ENCODE assay signal across 28 cellular contexts in genomic region chr3:42801048-42801620, GRCh38. TPM values are rescaled to one million over a fixed set of nuclear protein-coding genes. Genes with fewer than 3 reads are reported as not detected.
DNase-seq lines count a peak whose midpoint lies in the region; ATAC-seq, FAIRE-seq and TF ChIP-seq lines count a peak whose summit lies in the region.
"Had no signal": no experiment of that assay in that cellular context is flagged by ENCODE, and none has a peak within 500 bp of the region (broad histone marks: within the 10 kb centered on the region; RNA-seq: fewer than 3 reads in every experiment).

No MANE protein-coding gene starts in this region.

- H3K27me3 Mint-ChIP-seq in MCF 10A (ENCODE audit: insufficient read depth, unreplicated experiment) (no peaks in the 10 kb centered on the region), mesothelial cell of epicardium (ENCODE audit: low read depth) (peaks cover 10% of the 10 kb centered on the region)

- H3K4me1 Mint-ChIP-seq in MCF 10A (ENCODE audit: insufficient read depth, unreplicated experiment): peaks cover 22% of the 10 kb centered on the region
- peaks cover 43% of the 10 kb centered on the region for H3K4me1 Mint-ChIP-seq in mesothelial cell of epicardium

- H3K27me3 ChIP-seq in breast epithelium: no peaks in the 10 kb centered on the region
- H3K27me3 ChIP-seq in K562 (ENCODE audit: control insufficient read depth in 2 of 2, insufficient read depth in 2 of 2, low read length in 2 of 2): no peaks in the 10 kb centered on the region
- H3K27me3 ChIP-seq in transverse colon: no peaks in the 10 kb centered on the region
- H3K27me3 ChIP-seq: dorsolateral prefrontal cortex had no signal

- TF ChIP-seq RAD21 in K562 (CRISPR knock-in tag; conservative IDR thresholded peaks at IDR 0.05 in 1 of 2, IDR thresholded peaks at IDR 0.05 in 1 of 2): no peak

- TF ChIP-seq POLR2A in breast epithelium (IDR thresholded peaks at IDR 0.05): no peak
- no peak for TF ChIP-seq POLR2A in K562 (conservative IDR thresholded peaks at IDR 0.05)
- TF ChIP-seq POLR2A in transverse colon (IDR thresholded peaks at IDR 0.05): peak; percentile 65

- H3K4me3 Mint-ChIP-seq in MCF 10A (ENCODE audit: unreplicated experiment) (no peak overlapping the region), mesothelial cell of epicardium (no peak overlapping the region)
- H3K4me3 Mint-ChIP-seq: activated T-cell treated with anti-CD3 and anti-CD28 coated beads, Interleukin-2, amount 50 U/mL, for 4 hours; immature natural killer cell had no signal

- FAIRE-seq in K562 (lab: Jason Lieb, UNC): no peak
- FAIRE-seq: GM12892, GM19239 had no signal

- H3K4me3 ChIP-seq in breast epithelium (peak overlapping the region in 1 of 3 donors; percentile 23), K562 (no peak overlapping the region), transverse colon (peak overlapping the region in 2 of 4 donors; percentile 83)
- H3K4me3 ChIP-seq: dorsolateral prefrontal cortex, left lung, thoracic aorta had no signal

- no TSS peak for BruUV-seq in MCF 10A (replicated peaks; lab: Mats Ljungman, UMichigan)
- BruUV-seq in K562 (replicated peaks; lab: Mats Ljungman, UMichigan): no TSS peak

- no peak overlapping the region; the same call in 1 of the 2 replicates for H3K4me2 ChIP-seq in K562 (ENCODE audit: insufficient read depth, low read length)

- no peaks in the 10 kb centered on the region for H4K20me1 ChIP-seq in K562 (replicated peaks; ENCODE audit: control insufficient read depth, insufficient read depth, low read length)

- TF ChIP-seq CTCF in breast epithelium (IDR thresholded peaks at IDR 0.05) (no peak), MCF 10A (IDR thresholded peaks at IDR 0.05; ENCODE audit: unreplicated experiment) (no peak), K562 (IDR thresholded peaks at IDR 0.05 in 2 of 3, conservative IDR thresholded peaks at IDR 0.05 in 1 of 3; ENCODE audit: insufficient read depth in 2 of 3, low read depth in 1 of 3, low read length in 3 of 3) (no peak), mesothelial cell of epicardium (IDR thresholded peaks at IDR 0.05; ENCODE audit: unreplicated experiment) (no peak), transverse colon (IDR thresholded peaks at IDR 0.05) (no peak)

- WGBS in K562 (ENCODE audit: insufficient coverage, low coverage, missing lambda C conversion rate): 39% methylated on average over 3 of the region's 3 CpGs
- WGBS in transverse colon (ENCODE audit: low coverage in 1 of 2), 2 donors: 36 to 58% methylated on average over 3 of the region's 3 CpGs

- DNase-seq in breast epithelium (ENCODE audit: low spot score in 2 of 2): no peak
- no peak for DNase-seq in MCF 10A (ENCODE audit: unreplicated experiment)
- DNase-seq in K562 (ENCODE audit: extremely low read depth in 1 of 4, low spot score in 3 of 4): no peak
- no peak for DNase-seq in mesothelial cell of epicardium (ENCODE audit: low spot score in 2 of 2, unreplicated experiment in 2 of 2)
- no peak for DNase-seq in transverse colon
- no peak for DNase-seq in Ammon's horn (ENCODE audit: low spot score)
- DNase-seq in NCI-H345 treated with DMSO at 0.1 percent for 48 hours (lab: John Stamatoyannopoulos, UW; ENCODE audit: unreplicated experiment): no peak
- no peak for DNase-seq in nucleus accumbens (lab: John Stamatoyannopoulos, UW)
- DNase-seq: activated CD4-positive, alpha-beta T cell treated with anti-CD3 and anti-CD28 coated beads for 1 hour; activated naive CD4-positive, alpha-beta T cell treated with Interleukin-2 at 50 U/mL for 16 hours; activated T-cell treated with anti-CD3 and anti-CD28 coated beads, Interleukin-2, amount 50 U/mL, for 4 hours; central memory CD4-positive, alpha-beta T cell; COR-L47; DMS79 treated with DMSO at 0.1 percent for 48 hours; dorsolateral prefrontal cortex; immature natural killer cell; left lung; NCI-H146; NCI-H2171 treated with DMSO at 0.1 percent for 48 hours; NCI-H526 treated with DMSO at 0.1 percent for 48 hours; stimulated activated CD4-positive, alpha-beta T cell treated with anti-CD3 and anti-CD28 coated beads, Interleukin-4, amount 100 ng/mL, for 1 hour; stimulated activated naive CD4-positive, alpha-beta T cell had no signal

- H3K9me1 ChIP-seq in K562 (ENCODE audit: control insufficient read depth, insufficient read depth, low read length): no peaks in the 10 kb centered on the region

- TF ChIP-seq EP300 in K562 (IDR thresholded peaks at IDR 0.05; ENCODE audit: low read length): no peak
- no peak for TF ChIP-seq EP300 in transverse colon (IDR thresholded peaks at IDR 0.05; ENCODE audit: low read depth)

- peak overlapping the region in 1 of 2 experiments; percentile 4; a peak in 1 of 4 replicates for H3K9ac ChIP-seq in K562 (ENCODE audit: insufficient read depth in 1 of 2, low read depth in 2 of 2, low read length in 2 of 2)

- peaks cover 59% of the 10 kb centered on the region for H3K79me2 ChIP-seq in K562 (ENCODE audit: control insufficient read depth, insufficient read depth, low read length)

- intact Hi-C loops in breast epithelium (cut with DNase I; ENCODE audit: low total_unique reads) (no loop called here), MCF 10A (cut with micrococcal nuclease) (loop anchor here (5.0 kb wide), 1 partner anchor 36 kb away; no protein-coding TSS in a partner anchor), K562 (cut with micrococcal nuclease) (no loop called here), transverse colon (cut with DNase I; ENCODE audit: low total_unique reads) (no loop called here)

- H3K9me3 Mint-ChIP-seq in MCF 10A (ENCODE audit: unreplicated experiment) (no peaks in the 10 kb centered on the region), mesothelial cell of epicardium (no peaks in the 10 kb centered on the region)
- H3K9me3 Mint-ChIP-seq: activated T-cell treated with anti-CD3 and anti-CD28 coated beads, Interleukin-2, amount 50 U/mL, for 4 hours; IgD-negative memory B cell; immature natural killer cell had no signal

- no peak for ATAC-seq in K562
- ATAC-seq: activated T-cell treated with anti-CD3 and anti-CD28 coated beads, Interleukin-2, amount 50 U/mL, for 4 hours; left lung had no signal

- H3K4me1 ChIP-seq in breast epithelium (peaks cover 0 to 7% of the 10 kb centered on the region in 2 donors), K562 (replicated peaks in 1 of 2; ENCODE audit: control insufficient read depth in 2 of 2, insufficient read depth in 2 of 2, low read length in 2 of 2) (peaks cover 20 to 26% of the 10 kb centered on the region in 2 experiments; a peak in 4 of 5 replicates), transverse colon (peaks cover 17 to 50% (median 38%) of the 10 kb centered on the region in 4 donors)

- CTCF ChIA-PET in MCF 10A (lab: Yijun Ruan, JAX): interaction anchor here (1.0 to 1.6 kb wide), 2 partner anchors 18 to 28 kb away, joined by 4 read pairs; no protein-coding TSS in a partner anchor
- CTCF ChIA-PET in K562 (lab: Yijun Ruan, JAX; ENCODE audit: low intra/inter-chr PET ratio): no interaction called here

- H3K36me3 Mint-ChIP-seq in MCF 10A (ENCODE audit: insufficient read depth, unreplicated experiment) (peaks cover 32% of the 10 kb centered on the region), mesothelial cell of epicardium (peaks cover 8% of the 10 kb centered on the region)
- H3K36me3 Mint-ChIP-seq: IgD-negative memory B cell had no signal

- H3K27ac ChIP-seq in breast epithelium: peak overlapping the region; percentile 36 to 45
- no peak overlapping the region for H3K27ac ChIP-seq in K562 (ENCODE audit: extremely low read depth, low read depth, low read length)
- peak overlapping the region; percentile 48 to 99 (median 98) for H3K27ac ChIP-seq in transverse colon
- H3K27ac ChIP-seq: 22Rv1, left lung, thoracic aorta had no signal

- H3K27ac Mint-ChIP-seq in MCF 10A (ENCODE audit: low read depth, unreplicated experiment) (no peak overlapping the region), mesothelial cell of epicardium (peak overlapping the region; percentile 15)

- H3K9me3 ChIP-seq in breast epithelium (no peaks in the 10 kb centered on the region), K562 (replicated peaks; ENCODE audit: control insufficient read depth, insufficient read depth, low read depth, low read length) (0 out of 2 replicates have a peak, but pooled peaks cover 2% of the 10 kb centered on the region), transverse colon (no peaks in the 10 kb centered on the region)
- H3K9me3 ChIP-seq: left lung, thoracic aorta had no signal

- H2AFZ ChIP-seq in K562 (ENCODE audit: low read depth, low read length): no peak overlapping the region

- H3K36me3 ChIP-seq in breast epithelium (no peaks in the 10 kb centered on the region), K562 (ENCODE audit: control insufficient read depth, insufficient read depth, low read length) (peaks cover 30% of the 10 kb centered on the region), transverse colon (no peaks in the 10 kb centered on the region)
- H3K36me3 ChIP-seq: left lung, thoracic aorta had no signal

- in situ Hi-C loops in K562 (cut with MboI): no loop called here
- in situ Hi-C loops in transverse colon (cut with MboI; ENCODE audit: low pct_ligation_motif_present in 1 of 4, low pct_unique_long_range_greater_than_20kb in 1 of 4, low sequenced_read_pairs in 3 of 4): no loop called here

- POLR2A ChIA-PET in MCF 10A (lab: Yijun Ruan, JAX): interaction anchor here (0.7 to 6.8 kb wide), 7 partner anchors 13 to 60 kb away, joined by 3 to 78 read pairs (median 5); no protein-coding TSS in a partner anchor
- POLR2A ChIA-PET in K562 (lab: Yijun Ruan, JAX): interaction anchor here (0.6 to 1.1 kb wide), 5 partner anchors 13 to 493 kb away, joined by 3 read pairs; no protein-coding TSS in a partner anchor

RNA-seq across cellular contexts. Expression of gene HIGD1A, which starts 3.2 kb away (rescaled TPM):
- total RNA-seq in breast epithelium (100 to 1,000 TPM; 131 to 185 (median 148) TPM), MCF 10A (2022) (140 and 161 TPM in 2 replicates), K562 (2014; rRNA removed) (136 and 165 TPM in 2 replicates), K562 (2014; rRNA removed; fragmentation: Illumina TruSeq; extraction: Trizol) (333 and 382 TPM in 2 replicates), K562 (2015; rRNA removed; fragmentation: Illumina TruSeq; extraction: Trizol) (257 and 291 TPM in 2 replicates), K562 (2021) (183 and 189 TPM in 2 replicates), mesothelial cell of epicardium (62.0 to 72.2 TPM (median 63.9 TPM) in 3 replicates), transverse colon (100 to 1,000 TPM in 3 of 4 donors, 10 to 100 TPM in 1; 41.4 to 518 (median 379) TPM)
- 16.0 and 47.0 TPM in 2 replicates for total RNA-seq in K562 (2011; cell fraction: chromatin; rRNA removed; ENCODE audit: low replicate concordance)
- 14.0 and 19.1 TPM in 2 replicates for total RNA-seq in K562 (2011; cell fraction: nucleolus; rRNA removed)
- total RNA-seq in K562 (2011; cell fraction: nucleoplasm; rRNA removed): 44.3 and 95.3 TPM in 2 replicates
- polyA plus RNA-seq in K562 (2011; rRNA removed) (218 and 362 TPM in 2 replicates), K562 (2014; fragmentation: Illumina TruSeq; extraction: Trizol) (369 and 398 TPM in 2 replicates), K562 (2014; fragmentation: Nextera tagmentation; extraction: Ambion mirVana) (1,000 to 10,000 TPM; 1,116 to 1,185 TPM), K562 (2014; rRNA removed) (331 and 362 TPM in 2 replicates)
- polyA plus RNA-seq in K562 (2011; cell fraction: cytosol; rRNA removed): 45.6 and 124 TPM in 2 replicates
- 25.3 and 53.9 TPM in 2 replicates for polyA plus RNA-seq in K562 (2011; cell fraction: nucleus; rRNA removed)
- 198 and 327 TPM in 2 replicates for polyA plus RNA-seq in K562 (2012)
- polyA minus RNA-seq in K562 (2011; rRNA and poly(A)+ RNA removed): 172 and 181 TPM in 2 replicates
- polyA minus RNA-seq in K562 (2011; cell fraction: cytosol; rRNA and poly(A)+ RNA removed): 59.9 and 87.1 TPM in 2 replicates
- 14.8 and 26.3 TPM in 2 replicates for polyA minus RNA-seq in K562 (2011; cell fraction: nucleus; rRNA and poly(A)+ RNA removed)

RNA-seq across cellular contexts. Expression of gene ACKR2, which starts 8.1 kb away (rescaled TPM):
- total RNA-seq in breast epithelium (10 to 100 TPM in 1 of 3 donors, 1 to 10 TPM in 2; 1.8 to 15.8 (median 6.9) TPM), MCF 10A (2022) (0.42 and 0.61 TPM in 2 replicates), K562 (2014; rRNA removed) (0.08 and 0.32 TPM in 2 replicates), K562 (2014; rRNA removed; fragmentation: Illumina TruSeq; extraction: Trizol) (0.29 TPM in 2 replicates), K562 (2015; rRNA removed; fragmentation: Illumina TruSeq; extraction: Trizol) (0.15 TPM in 1 of 2 replicates, not detected in the other), K562 (2021) (0.69 and 0.85 TPM in 2 replicates), mesothelial cell of epicardium (1.2 to 2.2 TPM (median 1.6 TPM) in 3 replicates), transverse colon (1 to 10 TPM; 1.4 to 9.2 (median 5.2) TPM)
- total RNA-seq in K562 (2011; cell fraction: chromatin; rRNA removed; ENCODE audit: low replicate concordance): 2.1 and 2.5 TPM in 2 replicates
- total RNA-seq in K562 (2011; cell fraction: nucleolus; rRNA removed): 1.7 and 2.2 TPM in 2 replicates
- 1.5 and 3.8 TPM in 2 replicates for total RNA-seq in K562 (2011; cell fraction: nucleoplasm; rRNA removed)
- polyA plus RNA-seq in K562 (2011; rRNA removed) (0.57 and 0.74 TPM in 2 replicates), K562 (2014; fragmentation: Illumina TruSeq; extraction: Trizol) (0.15 and 0.39 TPM in 2 replicates), K562 (2014; fragmentation: Nextera tagmentation; extraction: Ambion mirVana) (under 1 TPM; 0.03 to 0.21 TPM), K562 (2014; rRNA removed) (0.07 and 0.11 TPM in 2 replicates)
- polyA plus RNA-seq in K562 (2011; cell fraction: cytosol; rRNA removed): 0.25 and 0.41 TPM in 2 replicates
- 0.72 and 0.75 TPM in 2 replicates for polyA plus RNA-seq in K562 (2011; cell fraction: nucleus; rRNA removed)
- polyA plus RNA-seq in K562 (2012): 0.29 and 0.62 TPM in 2 replicates
- polyA minus RNA-seq in K562 (2011; rRNA and poly(A)+ RNA removed): 0.84 and 1.3 TPM in 2 replicates
- 0.57 TPM in 1 of 2 replicates, not detected in the other for polyA minus RNA-seq in K562 (2011; cell fraction: cytosol; rRNA and poly(A)+ RNA removed)
- polyA minus RNA-seq in K562 (2011; cell fraction: nucleus; rRNA and poly(A)+ RNA removed): 0.40 and 1.1 TPM in 2 replicates
- total RNA-seq: pulmonary artery endothelial cell had no signal
- polyA plus RNA-seq: IgD-negative memory B cell had no signal

RNA-seq across cellular contexts. Expression of gene CCDC13, which starts 28.1 kb away (rescaled TPM):
- total RNA-seq in breast epithelium: 1 to 10 TPM; 2.3 to 2.9 (median 2.9) TPM
- 1.1 and 1.3 TPM in 2 replicates for total RNA-seq in MCF 10A (2022)
- 0.51 and 1.0 TPM in 2 replicates for total RNA-seq in K562 (2011; cell fraction: chromatin; rRNA removed; ENCODE audit: low replicate concordance)
- 0.53 TPM in 1 of 2 replicates, not detected in the other for total RNA-seq in K562 (2011; cell fraction: nucleolus; rRNA removed)
- 0.69 TPM in 1 of 2 replicates, not detected in the other for total RNA-seq in K562 (2011; cell fraction: nucleoplasm; rRNA removed)
- total RNA-seq in K562 (2014; rRNA removed): 0.53 and 0.68 TPM in 2 replicates
- 0.67 TPM in 1 of 2 replicates, not detected in the other for total RNA-seq in K562 (2014; rRNA removed; fragmentation: Illumina TruSeq; extraction: Trizol)
- total RNA-seq in K562 (2015; rRNA removed; fragmentation: Illumina TruSeq; extraction: Trizol): 0.26 and 0.54 TPM in 2 replicates
- 0.24 and 0.49 TPM in 2 replicates for total RNA-seq in K562 (2021)
- polyA plus RNA-seq in K562 (2011; rRNA removed): 0.22 TPM in 1 of 2 replicates, not detected in the other
- polyA plus RNA-seq in K562 (2011; cell fraction: cytosol; rRNA removed): 0.06 and 0.09 TPM in 2 replicates
- 0.47 and 0.63 TPM in 2 replicates for polyA plus RNA-seq in K562 (2011; cell fraction: nucleus; rRNA removed)
- 0.30 and 0.46 TPM in 2 replicates for polyA plus RNA-seq in K562 (2012)
- polyA plus RNA-seq in K562 (2014; fragmentation: Illumina TruSeq; extraction: Trizol): 0.28 and 0.29 TPM in 2 replicates
- under 1 TPM; 0.20 to 0.70 TPM for polyA plus RNA-seq in K562 (2014; fragmentation: Nextera tagmentation; extraction: Ambion mirVana)
- 0.48 and 0.89 TPM in 2 replicates for polyA plus RNA-seq in K562 (2014; rRNA removed)
- not detected in 2 replicates for polyA minus RNA-seq in K562 (2011; rRNA and poly(A)+ RNA removed)
- not detected in 2 replicates for polyA minus RNA-seq in K562 (2011; cell fraction: cytosol; rRNA and poly(A)+ RNA removed)
- not detected in 2 replicates for polyA minus RNA-seq in K562 (2011; cell fraction: nucleus; rRNA and poly(A)+ RNA removed)
- total RNA-seq in mesothelial cell of epicardium: 0.55 to 0.90 TPM (median 0.60 TPM) in 3 replicates
- 10 to 100 TPM in 2 of 4 donors, 1 to 10 TPM in 1, under 1 TPM in 1; 0.27 to 33.3 (median 13.6) TPM for total RNA-seq in transverse colon
